In the genomic region with DNA sequence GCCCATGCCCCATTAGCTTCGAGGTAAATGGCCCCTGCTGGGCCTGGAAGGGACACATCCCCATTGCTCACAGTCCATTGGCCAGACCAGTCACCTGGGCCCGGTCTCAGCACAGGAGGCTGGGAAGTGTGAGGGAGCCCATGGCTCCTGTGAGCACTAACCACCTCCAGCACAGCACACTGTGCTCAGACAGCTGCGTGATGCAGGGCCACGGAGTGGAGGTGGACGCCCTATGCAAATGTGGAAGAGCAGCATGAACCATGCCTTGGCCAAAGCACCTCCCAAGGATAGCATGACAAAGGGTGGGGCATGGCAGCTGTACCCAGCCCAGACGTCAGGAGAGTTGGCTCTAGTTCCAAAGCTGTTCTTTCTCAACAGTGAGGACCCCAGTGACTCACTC, we compare ENCODE assay signal across 35 cellular contexts.
DNase-seq lines count a peak whose midpoint lies in the region; ATAC-seq, FAIRE-seq and TF ChIP-seq lines count a peak whose summit lies in the region.
"Had no signal": no experiment of that assay in that cellular context is flagged by ENCODE, and none has a peak within 500 bp of the region (broad histone marks: within the 10 kb centered on the region; RNA-seq: fewer than 3 reads in every experiment).

No MANE protein-coding gene starts in this region.

- no peak overlapping the region for H3K23ac ChIP-seq in mesenchymal stem cell (ENCODE audit: low read length in 2 of 2)

- no peak overlapping the region for H3K9ac ChIP-seq in mammary epithelial cell (ENCODE audit: insufficient read depth, low read length)
- no peak overlapping the region for H3K9ac ChIP-seq in mesenchymal stem cell (ENCODE audit: low read length)
- no peak overlapping the region for H3K9ac ChIP-seq in HepG2 (ENCODE audit: insufficient read depth, low read depth, low read length)

- no peaks in the 10 kb centered on the region for H3K9me3 ChIP-seq in mammary epithelial cell (replicated peaks; ENCODE audit: insufficient read depth, low read length)
- H3K9me3 ChIP-seq in esophagus (ENCODE audit: control insufficient read depth in 2 of 2, insufficient read depth in 1 of 2, low read depth in 1 of 2, low read length in 1 of 2), result no peaks in the 10 kb centered on the region
- H3K9me3 ChIP-seq in mesenchymal stem cell (ENCODE audit: control insufficient read depth, low read length), result no peaks in the 10 kb centered on the region
- no peaks in the 10 kb centered on the region for H3K9me3 ChIP-seq in vagina
- H3K9me3 ChIP-seq in HepG2 (ENCODE audit: low read length), result peaks cover under 1% of the 10 kb centered on the region; the same call in 1 of the 2 replicates
- H3K9me3 ChIP-seq: ascending aorta, lower lobe of right lung, thoracic aorta had no signal

- intact Hi-C loops in MCF 10A (cut with micrococcal nuclease) (no loop called here), mammary epithelial cell (cut with micrococcal nuclease) (no loop called here), vagina (cut with DNase I) (no loop called here), HepG2 (cut with micrococcal nuclease; ENCODE audit: unreplicated experiment) (no loop called here)
- intact Hi-C loops in activated CD4-positive, alpha-beta T cell treated with anti-CD3 and anti-CD28 coated beads for 36 hours (cut with DNase I, micrococcal nuclease), result no loop called here

- TF ChIP-seq POLR2A in vagina (IDR thresholded peaks at IDR 0.05), result no peak
- TF ChIP-seq POLR2A in HepG2 (IDR thresholded peaks at IDR 0.05; ENCODE audit: insufficient read depth in 1 of 2, low read depth in 2 of 2, low read length in 2 of 2), result no peak

- H3K4me3 Mint-ChIP-seq in MCF 10A (ENCODE audit: unreplicated experiment), result no peak overlapping the region
- H3K4me3 Mint-ChIP-seq in activated CD4-positive, alpha-beta T cell treated with anti-CD3 and anti-CD28 coated beads for 36 hours, result no peak overlapping the region
- H3K4me3 Mint-ChIP-seq: H9, nephron, T-helper 17 cell had no signal

- no peak overlapping the region for H2AFZ ChIP-seq in mammary epithelial cell (ENCODE audit: low read depth, low read length)
- no peak overlapping the region for H2AFZ ChIP-seq in mesenchymal stem cell (ENCODE audit: low read depth, low read length)
- no peak overlapping the region for H2AFZ ChIP-seq in HepG2 (ENCODE audit: low read length)

- no peak overlapping the region for H2BK5ac ChIP-seq in mesenchymal stem cell (ENCODE audit: low read depth, low read length, poor library complexity, severe bottlenecking)

- dilution Hi-C loops in mammary epithelial cell (cut with HindIII; ENCODE audit: low sequenced_read_pairs), result no loop called here

- peak overlapping the region; percentile 50 for H2BK15ac ChIP-seq in mesenchymal stem cell (ENCODE audit: low read depth, poor library complexity, severe bottlenecking)

- 83% methylated on average over 6 of the region's 6 CpGs for WGBS in mammary epithelial cell (ENCODE audit: low coverage, missing lambda C conversion rate)
- WGBS in esophagus, 2 donors, result 57 to 74% methylated on average over 6 of the region's 6 CpGs
- WGBS in mesenchymal stem cell, result 79% methylated on average over 6 of the region's 6 CpGs
- WGBS in HepG2 (ENCODE audit: low lambda C conversion rate), result 84% methylated on average over 2 of the region's 6 CpGs

- peak overlapping the region; percentile 79 for H4K8ac ChIP-seq in mesenchymal stem cell (ENCODE audit: low read length)

- H3K27me3 ChIP-seq in mammary epithelial cell (ENCODE audit: insufficient read depth, low read length) (no peaks in the 10 kb centered on the region), esophagus (ENCODE audit: control insufficient read depth in 1 of 2, insufficient read depth in 2 of 2, low read length in 2 of 2) (no peaks in the 10 kb centered on the region), mesenchymal stem cell (ENCODE audit: control insufficient read depth in 1 of 2, insufficient read depth in 1 of 2, low read length in 2 of 2) (peaks cover 0 to 11% of the 10 kb centered on the region in 2 experiments), vagina (no peaks in the 10 kb centered on the region), HepG2 (ENCODE audit: control insufficient read depth in 1 of 2, insufficient read depth in 2 of 2, low read length in 2 of 2) (no peaks in the 10 kb centered on the region)
- H3K27me3 ChIP-seq: ascending aorta, cardiac muscle cell had no signal

- TF ChIP-seq EP300 in HepG2 (IDR thresholded peaks at IDR 0.05; ENCODE audit: low read depth in 2 of 2, low read length in 2 of 2) (no peak), HepG2 (CRISPR knock-in tag; IDR thresholded peaks at IDR 0.05; ENCODE audit: borderline replicate concordance) (no peak)

- no peak for FAIRE-seq in HepG2 (lab: Jason Lieb, UNC)
- FAIRE-seq: colon, endothelial cell of umbilical vein, K562, TTC549, urothelium cell line had no signal

- POLR2A ChIA-PET in MCF 10A (lab: Yijun Ruan, JAX), result interaction anchor here (0.6 to 2.6 kb wide), 13 partner anchors 13 to 343 kb away, joined by 3 to 14 read pairs (median 4); a partner anchor contains a TSS
- POLR2A ChIA-PET in activated CD4-positive, alpha-beta T cell treated with anti-CD3 and anti-CD28 coated beads for 36 hours (lab: Charles Lee), result no interaction called here
- POLR2A ChIA-PET in HepG2 (lab: Yijun Ruan, JAX), result no interaction called here

- H2BK12ac ChIP-seq in mesenchymal stem cell (ENCODE audit: low read length in 2 of 2), result peak overlapping the region; percentile 34 to 84

- no peaks in the 10 kb centered on the region for H3K79me2 ChIP-seq in mammary epithelial cell (ENCODE audit: insufficient read depth, low read length)
- H3K79me2 ChIP-seq in HepG2 (ENCODE audit: insufficient read depth, low read length), result no peaks in the 10 kb centered on the region

- H2AK5ac ChIP-seq in mesenchymal stem cell (ENCODE audit: low read length, severe bottlenecking), result peak overlapping the region; percentile 66

- no peak overlapping the region for H2BK120ac ChIP-seq in mesenchymal stem cell (ENCODE audit: low read depth, low read length)

- ATAC-seq in activated CD4-positive, alpha-beta T cell treated with anti-CD3 and anti-CD28 coated beads for 36 hours, result no peak
- ATAC-seq in HepG2, result no peak
- ATAC-seq: K562, lower lobe of right lung, T-helper 17 cell had no signal

- TF ChIP-seq RAD21 in HepG2 (CRISPR knock-in tag; IDR thresholded peaks at IDR 0.05), result no peak

- peak overlapping the region in 1 of 2 experiments; percentile 95 for H3K14ac ChIP-seq in mesenchymal stem cell (ENCODE audit: low read length in 2 of 2)

- peak overlapping the region; percentile 37 for H3K27ac Mint-ChIP-seq in MCF 10A (ENCODE audit: low read depth, unreplicated experiment)
- H3K27ac Mint-ChIP-seq in activated CD4-positive, alpha-beta T cell treated with anti-CD3 and anti-CD28 coated beads for 36 hours, result no peak overlapping the region
- H3K27ac Mint-ChIP-seq: H9, T-helper 17 cell had no signal

- H3K27ac ChIP-seq in mammary epithelial cell (ENCODE audit: insufficient read depth, low read depth, low read length), result no peak overlapping the region
- H3K27ac ChIP-seq in esophagus (ENCODE audit: low read depth in 2 of 2, low read length in 1 of 2), result peak overlapping the region; percentile 83 to 95
- H3K27ac ChIP-seq in mesenchymal stem cell (ENCODE audit: low read length, poor library complexity, severe bottlenecking), result no peak overlapping the region
- peak overlapping the region; percentile 10 for H3K27ac ChIP-seq in vagina
- H3K27ac ChIP-seq in HepG2 (ENCODE audit: extremely low read length, insufficient read depth, low read length), result no peak overlapping the region
- H3K27ac ChIP-seq: ascending aorta, cardiac muscle cell, lower lobe of right lung, thoracic aorta had no signal

- H3K4me1 Mint-ChIP-seq in MCF 10A (ENCODE audit: insufficient read depth, unreplicated experiment), result peaks cover 72% of the 10 kb centered on the region
- peaks cover 18% of the 10 kb centered on the region for H3K4me1 Mint-ChIP-seq in activated CD4-positive, alpha-beta T cell treated with anti-CD3 and anti-CD28 coated beads for 36 hours

- H3K4me2 ChIP-seq in mammary epithelial cell (ENCODE audit: insufficient read depth, low read depth, low read length) (no peak overlapping the region), mesenchymal stem cell (ENCODE audit: low read length, poor library complexity, severe bottlenecking) (no peak overlapping the region), HepG2 (ENCODE audit: low read depth, low read length) (no peak overlapping the region)

- H3K36me3 ChIP-seq in mammary epithelial cell (ENCODE audit: insufficient read depth, low read length) (no peaks in the 10 kb centered on the region), esophagus (ENCODE audit: control insufficient read depth in 2 of 2, insufficient read depth in 2 of 2, low read length in 1 of 2) (no peaks in the 10 kb centered on the region), mesenchymal stem cell (ENCODE audit: control insufficient read depth in 1 of 2, insufficient read depth in 2 of 2, low read depth in 1 of 2, low read length in 2 of 2) (no peaks in the 10 kb centered on the region), vagina (no peaks in the 10 kb centered on the region), HepG2 (replicated peaks in 1 of 2; ENCODE audit: control insufficient read depth in 1 of 2, insufficient read depth in 2 of 2, low read length in 2 of 2) (no peaks in the 10 kb centered on the region)
- H3K36me3 ChIP-seq: ascending aorta, cardiac muscle cell, lower lobe of right lung, thoracic aorta had no signal

- CTCF ChIA-PET in MCF 10A (lab: Yijun Ruan, JAX) (interaction anchor here (0.7 to 1.6 kb wide), 4 partner anchors 51 to 525 kb away, joined by 3 to 4 read pairs (median 4); no protein-coding TSS in a partner anchor), mammary epithelial cell (lab: Charles Lee; ENCODE audit: low non-redundant PET) (no interaction called here), HepG2 (lab: Yijun Ruan, JAX; ENCODE audit: low intra/inter-chr PET ratio, low total read pairs) (no interaction called here)
- CTCF ChIA-PET in activated CD4-positive, alpha-beta T cell treated with anti-CD3 and anti-CD28 coated beads for 36 hours (lab: Charles Lee), result no interaction called here

- TF ChIP-seq CTCF in MCF 10A (IDR thresholded peaks at IDR 0.05; ENCODE audit: unreplicated experiment) (no peak), mammary epithelial cell (conservative IDR thresholded peaks at IDR 0.05 in 1 of 2, IDR thresholded peaks at IDR 0.05 in 1 of 2; ENCODE audit: extremely low read depth in 1 of 2, insufficient read depth in 1 of 2, low read depth in 1 of 2, low read length in 2 of 2) (no peak), vagina (IDR thresholded peaks at IDR 0.05) (no peak), HepG2 (CRISPR knock-in tag; IDR thresholded peaks at IDR 0.05) (no peak)

- H4K20me1 ChIP-seq in mammary epithelial cell (ENCODE audit: insufficient read depth, low read length) (no peaks in the 10 kb centered on the region), HepG2 (ENCODE audit: insufficient read depth, low read length) (no peaks in the 10 kb centered on the region)

- DNase-seq in MCF 10A (ENCODE audit: unreplicated experiment), result peak; percentile 94
- DNase-seq in mammary epithelial cell, result no peak
- DNase-seq in mesenchymal stem cell, result no peak
- no peak for DNase-seq in vagina (ENCODE audit: extremely low spot score in 2 of 2)
- no peak for DNase-seq in NCI-H2196 treated with DMSO at 0.1 percent for 48 hours (lab: John Stamatoyannopoulos, UW; ENCODE audit: unreplicated experiment)
- no peak for DNase-seq in activated CD4-positive, alpha-beta T cell treated with anti-CD3 and anti-CD28 coated beads for 36 hours
- DNase-seq in HepG2 (ENCODE audit: low spot score), result no peak
- DNase-seq: 8988T; activated CD4-positive, alpha-beta T cell treated with anti-CD3 and anti-CD28 coated beads, Interleukin-2, amount 50 U/mL, for 48 hours; activated gamma-delta T cell treated with Interleukin-2 at 50 U/mL for 16 hours; activated T-cell treated with anti-CD3 and anti-CD28 coated beads, Interleukin-2, amount 50 U/mL, for 48 hours; C1 segment of cervical spinal cord; COR-L47; DMS53; foreskin melanocyte; H9; kidney glomerular epithelial cell; MM.1S; NCI-H1417 treated with DMSO at 0.1 percent for 48 hours; NCI-H2081; OCI-M1; Right ventricle myocardium superior; stimulated activated naive CD4-positive, alpha-beta T cell treated with Interleukin-2 at 50 U/mL for 16 hours; T-helper 17 cell had no signal

- H3K36me3 Mint-ChIP-seq in MCF 10A (ENCODE audit: insufficient read depth, unreplicated experiment), result peaks cover 10% of the 10 kb centered on the region
- H3K36me3 Mint-ChIP-seq in activated CD4-positive, alpha-beta T cell treated with anti-CD3 and anti-CD28 coated beads for 36 hours (ENCODE audit: low read depth), result no peaks in the 10 kb centered on the region

- no peaks in the 10 kb centered on the region for H3K9me3 Mint-ChIP-seq in MCF 10A (ENCODE audit: unreplicated experiment)
- H3K9me3 Mint-ChIP-seq in activated CD4-positive, alpha-beta T cell treated with anti-CD3 and anti-CD28 coated beads for 36 hours (ENCODE audit: low read depth), result no peaks in the 10 kb centered on the region
- H3K9me3 Mint-ChIP-seq: nephron had no signal

- no TSS peak for BruUV-seq in MCF 10A (replicated peaks; lab: Mats Ljungman, UMichigan)
- no TSS peak for BruUV-seq in mammary epithelial cell (replicated peaks; lab: Mats Ljungman, UMichigan)
- no TSS peak for BruUV-seq in HepG2 (replicated peaks; lab: Mats Ljungman, UMichigan)

- H3K4me3 ChIP-seq in mammary epithelial cell (replicated peaks in 1 of 3; ENCODE audit: insufficient read depth in 1 of 3, low read depth in 2 of 3, low read length in 3 of 3) (no peak overlapping the region), esophagus (ENCODE audit: low read depth in 1 of 2, low read length in 2 of 2) (no peak overlapping the region), mesenchymal stem cell (ENCODE audit: insufficient read depth in 1 of 2, low read depth in 1 of 2, low read length in 2 of 2) (no peak overlapping the region), vagina (no peak overlapping the region), HepG2 (replicated peaks in 1 of 3; ENCODE audit: insufficient read depth in 1 of 3, low read depth in 2 of 3, low read length in 3 of 3) (no peak overlapping the region)
- H3K4me3 ChIP-seq: ascending aorta, cardiac muscle cell, K562, lower lobe of right lung, thoracic aorta had no signal

- peaks cover 27% of the 10 kb centered on the region for H3K4me1 ChIP-seq in mammary epithelial cell (ENCODE audit: insufficient read depth, low read length)
- peaks cover 10 to 27% of the 10 kb centered on the region in 2 donors for H3K4me1 ChIP-seq in esophagus (ENCODE audit: control insufficient read depth in 2 of 2, insufficient read depth in 2 of 2, low read length in 1 of 2)
- H3K4me1 ChIP-seq in mesenchymal stem cell (ENCODE audit: control insufficient read depth, insufficient read depth, low read depth, low read length), result peaks cover 42% of the 10 kb centered on the region
- peaks cover 68% of the 10 kb centered on the region for H3K4me1 ChIP-seq in vagina
- peaks cover 44% of the 10 kb centered on the region for H3K4me1 ChIP-seq in HepG2 (ENCODE audit: insufficient read depth, low read length)

- H3K79me1 ChIP-seq in mesenchymal stem cell (replicated peaks; ENCODE audit: low read length, poor library complexity, severe bottlenecking), result no peaks in the 10 kb centered on the region

- peak overlapping the region; percentile 87 for H4K91ac ChIP-seq in mesenchymal stem cell (ENCODE audit: low read length)

- no peaks in the 10 kb centered on the region for H3K27me3 Mint-ChIP-seq in MCF 10A (ENCODE audit: insufficient read depth, unreplicated experiment)
- no peaks in the 10 kb centered on the region for H3K27me3 Mint-ChIP-seq in activated CD4-positive, alpha-beta T cell treated with anti-CD3 and anti-CD28 coated beads for 36 hours

- peak overlapping the region; percentile 49 to 66 for H3K4ac ChIP-seq in mesenchymal stem cell (ENCODE audit: low read depth in 1 of 2, low read length in 2 of 2)

- in situ Hi-C loops in mammary epithelial cell (cut with MboI; ENCODE audit: low sequenced_read_pairs in 2 of 2) (no loop called here), HepG2 (cut with HindIII; ENCODE audit: extremely low pct_ligation_motif_present, low pct_unique_long_range_greater_than_20kb) (no loop called here)

- H3K18ac ChIP-seq in mesenchymal stem cell (ENCODE audit: low read depth in 1 of 2, low read length in 2 of 2), result peak overlapping the region; percentile 61 to 80

Comparison
In these comparisons a context has a peak if more than half of its experiments do, and no peak if none do; other contexts are left out.
1. H3K27ac ChIP-seq: peak in esophagus (2 of 2) and vagina (single experiment); none in mammary epithelial cell (single experiment), mesenchymal stem cell (single experiment) and HepG2 (single experiment).